ENCODE assay signal across 8 cellular contexts in the genomic region with DNA sequence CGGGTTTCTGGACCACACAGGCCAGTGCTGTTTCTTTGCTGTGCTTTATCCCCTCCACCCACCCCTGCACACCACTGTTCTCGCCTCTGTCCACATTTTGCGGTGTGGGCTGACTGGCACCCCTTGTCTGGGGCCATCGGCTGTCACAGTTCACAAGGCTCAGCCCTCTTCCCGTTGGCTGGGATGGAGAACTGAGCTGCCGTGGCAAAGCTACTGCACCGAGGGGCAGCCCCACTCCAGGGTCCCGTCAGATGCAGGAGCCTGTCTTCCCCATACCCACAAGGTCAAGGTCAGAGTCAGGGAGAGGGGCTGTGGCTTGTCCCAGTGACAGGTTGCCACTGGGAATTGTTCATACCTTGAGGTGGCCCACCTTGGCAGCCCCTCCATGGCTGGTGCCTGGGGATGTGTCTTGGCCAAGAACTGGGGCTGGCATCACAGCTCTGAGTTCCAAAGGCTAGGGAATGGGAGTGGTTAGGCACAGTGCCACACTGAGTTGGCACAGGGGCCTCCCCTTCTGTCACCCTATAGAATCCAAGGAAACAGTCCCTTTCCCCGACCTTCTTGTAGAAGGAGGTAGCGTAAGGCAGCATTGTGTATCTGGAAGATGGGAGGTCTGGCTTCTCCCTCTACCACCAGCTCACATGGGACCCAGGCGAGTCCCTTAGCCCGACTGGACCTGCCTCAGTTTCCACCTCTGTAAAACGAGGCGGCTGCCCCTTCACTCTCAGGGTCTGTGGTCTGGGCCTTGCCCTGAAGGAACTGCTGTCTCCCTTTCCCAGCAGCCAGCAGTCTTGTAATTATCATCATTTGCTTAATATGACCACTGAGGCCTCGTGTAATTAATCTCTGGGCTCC. TPM values are rescaled to one million over a fixed set of nuclear protein-coding genes. Genes with fewer than 3 reads are reported as not detected.
DNase-seq lines count a peak whose midpoint lies in the region; ATAC-seq, FAIRE-seq and TF ChIP-seq lines count a peak whose summit lies in the region.

No MANE protein-coding gene starts in this region.

- intact Hi-C loops in CD8-positive, alpha-beta T cell (cut with DNase I, micrococcal nuclease) = loop anchor here in 1 of 2 experiments (5.0 kb wide), 1 partner anchor 103 kb away; a partner anchor contains a TSS

- FAIRE-seq in frontal cortex (lab: Jason Lieb, UNC) (no peak), H54 (lab: Jason Lieb, UNC) (no peak)

- peak overlapping the region; percentile 85 for H3K4me3 ChIP-seq in CD8-positive, alpha-beta T cell (ENCODE audit: low read depth, low read length)
- H3K4me3 ChIP-seq in endocrine pancreas (ENCODE audit: control insufficient read depth, insufficient read depth, low read length) = no peak overlapping the region

- H3K27ac ChIP-seq in CD8-positive, alpha-beta T cell (ENCODE audit: low read depth, low read length) = peak overlapping the region; percentile 58

- H3K27me3 ChIP-seq in CD8-positive, alpha-beta T cell (ENCODE audit: insufficient read depth, low read length) = no peaks in the 10 kb centered on the region
- H3K27me3 ChIP-seq in endocrine pancreas (ENCODE audit: control insufficient read depth, insufficient read depth, low read length) = no peaks in the 10 kb centered on the region

- H3K36me3 ChIP-seq in CD8-positive, alpha-beta T cell (ENCODE audit: insufficient read depth, low read length) = peaks cover 20% of the 10 kb centered on the region
- H3K36me3 ChIP-seq in endocrine pancreas (ENCODE audit: control insufficient read depth, insufficient read depth, low read length) = no peaks in the 10 kb centered on the region

- CTCF ChIA-PET in CD8-positive, alpha-beta T cell (lab: Charles Lee) = interaction anchor here (0.7 to 7.5 kb wide), 8 partner anchors 9 to 117 kb away, joined by 3 to 77 read pairs (median 4); a partner anchor contains a TSS

- peaks cover 74% of the 10 kb centered on the region for H3K4me1 ChIP-seq in CD8-positive, alpha-beta T cell (ENCODE audit: insufficient read depth, low read length)
- no peaks in the 10 kb centered on the region for H3K4me1 ChIP-seq in endocrine pancreas (ENCODE audit: control insufficient read depth, insufficient read depth, low read length)

- peak overlapping the region; percentile 69 for H3K9ac ChIP-seq in endocrine pancreas (ENCODE audit: control insufficient read depth, insufficient read depth, low read length)

- no peak for ATAC-seq in CD8-positive, alpha-beta T cell
- no peak for ATAC-seq in HG03139 (IDR thresholded peaks at IDR 0.05; ENCODE audit: unreplicated experiment)

- peak overlapping the region; percentile 95 for H3K27ac Mint-ChIP-seq in CD8-positive, alpha-beta T cell
- no peak overlapping the region for H3K27ac Mint-ChIP-seq in neural crest cell (ENCODE audit: unreplicated experiment)

- no peak for TF ChIP-seq POLR2A in H54 (IDR thresholded peaks at IDR 0.05; ENCODE audit: low read depth, low read length)

- H3K27me3 Mint-ChIP-seq in CD8-positive, alpha-beta T cell (ENCODE audit: low read depth) = no peaks in the 10 kb centered on the region
- H3K27me3 Mint-ChIP-seq in neural crest cell (ENCODE audit: low read depth) = no peaks in the 10 kb centered on the region

- no peaks in the 10 kb centered on the region for H3K9me3 Mint-ChIP-seq in CD8-positive, alpha-beta T cell
- H3K9me3 Mint-ChIP-seq in neural crest cell = no peaks in the 10 kb centered on the region

- DNase-seq in CD8-positive, alpha-beta T cell = peak in 1 of 7 experiments; percentile 30
- DNase-seq in NCI-H69 (lab: John Stamatoyannopoulos, UW) (peak; percentile 24), neural crest cell (ENCODE audit: low read depth, low spot score) (no peak), frontal cortex (ENCODE audit: low spot score in 2 of 2) (no peak), SKM-1 treated with dmso at 0.1 percent for 144 hours (lab: John Stamatoyannopoulos, UW; ENCODE audit: unreplicated experiment) (no peak), H54 (ENCODE audit: insufficient read length, low spot score) (no peak)

- POLR2A ChIA-PET in CD8-positive, alpha-beta T cell (lab: Charles Lee) = interaction anchor here (0.8 to 15.2 kb wide), 6 partner anchors 14 to 1772 kb away, joined by 3 to 426 read pairs (median 4); a partner anchor contains a TSS

- no peaks in the 10 kb centered on the region for H3K9me3 ChIP-seq in CD8-positive, alpha-beta T cell (ENCODE audit: low read length)
- no peaks in the 10 kb centered on the region for H3K9me3 ChIP-seq in endocrine pancreas (ENCODE audit: control insufficient read depth, low read length)

- H3K4me1 Mint-ChIP-seq in CD8-positive, alpha-beta T cell (ENCODE audit: low read depth) = peaks cover 78% of the 10 kb centered on the region
- peaks cover 36% of the 10 kb centered on the region for H3K4me1 Mint-ChIP-seq in neural crest cell

- peaks cover 52% of the 10 kb centered on the region for H3K36me3 Mint-ChIP-seq in CD8-positive, alpha-beta T cell
- no peaks in the 10 kb centered on the region for H3K36me3 Mint-ChIP-seq in neural crest cell (ENCODE audit: low read depth)

- peak overlapping the region; percentile 94 for H3K4me3 Mint-ChIP-seq in CD8-positive, alpha-beta T cell
- H3K4me3 Mint-ChIP-seq in neural crest cell = peak overlapping the region; percentile 77

- TF ChIP-seq CTCF in CD8-positive, alpha-beta T cell (IDR thresholded peaks at IDR 0.05) = no peak
- TF ChIP-seq CTCF in neural crest cell (conservative IDR thresholded peaks at IDR 0.05) = no peak

RNA-seq across cellular contexts. Expression of a gene that starts 3.4 kb away (rescaled TPM):
- 100 to 1,000 TPM; 356 to 371 TPM for total RNA-seq in CD8-positive, alpha-beta T cell
- 51.3 and 55.1 TPM in 2 replicates for total RNA-seq in neural crest cell
- total RNA-seq in frontal cortex = 46.9 TPM

RNA-seq across cellular contexts. Expression of a gene that starts 19.5 kb away (rescaled TPM):
- total RNA-seq in CD8-positive, alpha-beta T cell = 100 to 1,000 TPM; 152 TPM
- 58.9 and 71.8 TPM in 2 replicates for total RNA-seq in neural crest cell
- total RNA-seq in frontal cortex = 55.8 TPM

RNA-seq across cellular contexts. Expression of a gene that starts 33.7 kb away (rescaled TPM):
- 1 to 10 TPM; 5.9 to 9.9 TPM for total RNA-seq in CD8-positive, alpha-beta T cell
- total RNA-seq in neural crest cell (3.0 and 3.3 TPM in 2 replicates), frontal cortex (2.0 TPM)
